21 cellular contexts compared by ENCODE assay signal in genomic region chr10:78298835-78299234, GRCh38.
"Had no signal": no experiment of that assay in that cellular context is flagged by ENCODE, and none has a peak within 500 bp of the region (broad histone marks: within the 10 kb centered on the region; RNA-seq: fewer than 3 reads in every experiment).

No MANE protein-coding gene starts in this region.

- H3K27ac Mint-ChIP-seq: activated T-helper 17 cell treated with anti-CD3 and anti-CD28 coated beads, Interleukin-2, amount 50 U/mL, for 72 hours; nephron progenitor cell had no signal

- ATAC-seq: activated T-helper 17 cell treated with anti-CD3 and anti-CD28 coated beads, Interleukin-2, amount 50 U/mL, for 72 hours; esophagus mucosa; gastroesophageal sphincter; heart left ventricle; right cardiac atrium had no signal

- H3K9me3 ChIP-seq: colonic mucosa, gastroesophageal sphincter, prostate gland, thoracic aorta had no signal

- H3K4me3 ChIP-seq: colonic mucosa, gastroesophageal sphincter, heart left ventricle, prostate gland, skin epidermis, thoracic aorta had no signal

- DNase-seq: activated CD4-positive, alpha-beta T cell treated with anti-CD3 and anti-CD28 coated beads for 1 hour; activated naive CD4-positive, alpha-beta T cell treated with Interleukin-2 at 50 U/mL for 16 hours; anterior cingulate cortex; brain microvascular endothelial cell; central memory CD4-positive, alpha-beta T cell; colonic mucosa; heart left ventricle; kidney glomerular epithelial cell; mesendoderm; nephron progenitor cell; right cardiac atrium; stimulated activated CD4-positive, alpha-beta T cell treated with anti-CD3 and anti-CD28 coated beads, Interleukin-15, amount 100 ng/mL, for 24 hours; stimulated activated CD4-positive, alpha-beta T cell treated with anti-CD3 and anti-CD28 coated beads, Interleukin-4, amount 100 ng/mL, for 1 hour; T-helper 2 cell had no signal

- H3K27ac ChIP-seq: brain microvascular endothelial cell, prostate gland, VCaP had no signal

- H3K4me3 Mint-ChIP-seq: activated T-helper 17 cell treated with anti-CD3 and anti-CD28 coated beads, Interleukin-2, amount 50 U/mL, for 72 hours; nephron progenitor cell had no signal

- H3K36me3 ChIP-seq: brain microvascular endothelial cell, colonic mucosa, gastroesophageal sphincter, heart left ventricle, prostate gland, thoracic aorta had no signal

- H3K27me3 Mint-ChIP-seq: activated T-helper 17 cell treated with anti-CD3 and anti-CD28 coated beads, Interleukin-2, amount 50 U/mL, for 72 hours had no signal

- H3K27me3 ChIP-seq: brain microvascular endothelial cell, colonic mucosa, gastroesophageal sphincter, heart left ventricle had no signal

- H3K4me1 ChIP-seq: colonic mucosa had no signal
